ENCODE assay signal across 27 cellular contexts in the genomic region with DNA sequence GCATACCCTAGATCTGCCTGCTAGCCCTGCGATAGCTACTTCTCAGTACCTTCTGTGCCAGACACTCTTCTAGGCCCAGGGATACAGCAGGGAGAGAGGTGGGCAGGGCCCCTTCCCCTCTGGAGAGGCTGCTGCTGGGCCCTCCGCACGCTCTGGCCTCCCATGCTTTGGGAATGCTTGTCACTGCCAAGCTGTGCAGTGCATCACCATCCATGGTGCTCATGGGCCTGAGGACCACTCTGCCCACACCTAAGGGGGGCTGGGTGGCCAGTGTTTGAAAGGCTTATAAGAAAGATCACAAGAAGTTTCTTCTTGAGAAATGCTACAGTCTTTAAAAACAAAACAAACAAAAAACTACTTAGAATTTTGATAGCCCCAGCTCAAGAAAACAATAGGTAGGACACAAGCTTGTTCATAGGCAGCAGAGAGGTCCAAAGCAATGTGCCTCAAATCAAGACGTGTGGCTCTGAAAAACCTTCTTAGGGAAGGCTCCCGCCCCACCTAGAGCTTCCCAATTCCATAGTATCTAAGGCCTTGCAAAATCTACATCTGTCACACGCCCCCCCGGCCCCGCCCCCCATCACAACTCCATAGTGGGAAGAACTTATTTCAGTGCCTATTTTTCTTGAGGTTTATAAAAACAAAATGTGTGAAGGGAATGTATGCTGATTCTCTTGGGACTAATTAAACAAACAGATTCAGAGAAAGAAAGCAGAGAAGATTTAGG.
"Had no signal": no experiment of that assay in that cellular context is flagged by ENCODE, and none has a peak within 500 bp of the region (broad histone marks: within the 10 kb centered on the region; RNA-seq: fewer than 3 reads in every experiment).

No MANE protein-coding gene starts in this region.

- H3K36me3 ChIP-seq: left ventricle myocardium inferior, neutrophil, ovary, stomach, thyroid gland, transverse colon, upper lobe of left lung, vagina had no signal

- H3K27me3 Mint-ChIP-seq: naive thymus-derived CD8-positive, alpha-beta T cell; progenitor cell of endocrine pancreas; stimulated activated naive B cell treated with anti-CD40 and anti-IgM and Interleukin-4, amounts not matched to agents 10 μg/mL and 1 μg/mL and 100 μg/mL, for 72 hours had no signal

- H3K4me1 ChIP-seq: left ventricle myocardium inferior, stomach, thyroid gland, transverse colon, upper lobe of left lung, vagina had no signal

- H3K4me3 Mint-ChIP-seq: immature natural killer cell; naive thymus-derived CD8-positive, alpha-beta T cell; nephron; neural crest cell; stimulated activated naive B cell treated with anti-CD40 and anti-IgM and Interleukin-4, amounts not matched to agents 10 μg/mL and 1 μg/mL and 100 μg/mL, for 72 hours had no signal

- ATAC-seq: naive thymus-derived CD8-positive, alpha-beta T cell; right cardiac atrium; sciatic nerve; stimulated activated naive B cell treated with anti-CD40 and anti-IgM and Interleukin-4, amounts not matched to agents 10 μg/mL and 1 μg/mL and 100 μg/mL, for 72 hours; stimulated activated naive CD8-positive, alpha-beta T cell treated with anti-CD3 and anti-CD28 coated beads, Interleukin-15, Interleukin-2, amounts not matched to agents 100 U/mL and 50 U/mL, for 24 hours had no signal

- DNase-seq: hypothalamus; immature natural killer cell; kidney; left ventricle myocardium inferior; naive thymus-derived CD8-positive, alpha-beta T cell; occipital lobe; ovary; right cardiac atrium; stimulated activated CD4-positive, alpha-beta T cell treated with anti-CD3 and anti-CD28 coated beads, Interleukin-12 subunit alpha, Interleukin-12 subunit beta, amount 100 ng/mL, for 4 hours; stimulated activated CD4-positive, alpha-beta T cell treated with anti-CD3 and anti-CD28 coated beads, Interleukin-15, amount 100 ng/mL, for 24 hours; stimulated activated CD4-positive, alpha-beta T cell treated with anti-CD3 and anti-CD28 coated beads, Interleukin-2, amount 100 ng/mL, for 24 hours; stimulated activated CD4-positive, alpha-beta T cell treated with anti-CD3 and anti-CD28 coated beads, Interleukin-4, amount 100 ng/mL, for 1 hour; stimulated activated naive B cell treated with anti-CD40 and anti-IgM and Interleukin-4, amounts not matched to agents 10 μg/mL and 1 μg/mL and 100 μg/mL, for 72 hours; stimulated activated naive CD8-positive, alpha-beta T cell treated with anti-CD3 and anti-CD28 coated beads, Interleukin-15, Interleukin-2, amounts not matched to agents 100 U/mL and 50 U/mL, for 24 hours; stomach; testis; thyroid gland; transverse colon; upper lobe of left lung had no signal

- H3K9me3 Mint-ChIP-seq: immature natural killer cell; naive thymus-derived CD8-positive, alpha-beta T cell; nephron; neural crest cell; stimulated activated naive B cell treated with anti-CD40 and anti-IgM and Interleukin-4, amounts not matched to agents 10 μg/mL and 1 μg/mL and 100 μg/mL, for 72 hours had no signal

- H3K27me3 ChIP-seq: neutrophil, ovary, stomach, testis, thyroid gland, transverse colon, upper lobe of left lung, vagina had no signal

- H3K27ac Mint-ChIP-seq: immature natural killer cell; progenitor cell of endocrine pancreas; stimulated activated naive B cell treated with anti-CD40 and anti-IgM and Interleukin-4, amounts not matched to agents 10 μg/mL and 1 μg/mL and 100 μg/mL, for 72 hours had no signal

- H3K36me3 Mint-ChIP-seq: immature natural killer cell; stimulated activated naive B cell treated with anti-CD40 and anti-IgM and Interleukin-4, amounts not matched to agents 10 μg/mL and 1 μg/mL and 100 μg/mL, for 72 hours had no signal

- H3K4me1 Mint-ChIP-seq: immature natural killer cell, nephron had no signal

- H3K27ac ChIP-seq: left ventricle myocardium inferior, neutrophil, ovary, skin epidermis, stomach, testis, thyroid gland, transverse colon, upper lobe of left lung, vagina had no signal

- H3K9me3 ChIP-seq: left ventricle myocardium inferior, neutrophil, ovary, stomach, testis, thyroid gland, transverse colon, upper lobe of left lung, vagina had no signal

- H3K4me3 ChIP-seq: left ventricle myocardium inferior, lung, ovary, skin epidermis, stomach, testis, thyroid gland, transverse colon, upper lobe of left lung, vagina had no signal
